17 cellular contexts compared by ENCODE assay signal in genomic region chr5:35668794-35669193, GRCh38.
"Had no signal": no experiment of that assay in that cellular context is flagged by ENCODE, and none has a peak within 500 bp of the region (broad histone marks: within the 10 kb centered on the region; RNA-seq: fewer than 3 reads in every experiment).

No MANE protein-coding gene starts in this region.

- H3K27me3 ChIP-seq: adrenal gland, gastroesophageal sphincter, tibial artery, uterus had no signal

- H3K9me3 ChIP-seq: adrenal gland, gastroesophageal sphincter, left ventricle myocardium inferior, tibial artery, uterus had no signal

- H3K27ac Mint-ChIP-seq: activated CD8-positive, alpha-beta T cell treated with anti-CD3 and anti-CD28 coated beads, Interleukin-2, amount 10 ng/mL, durations not matched to agents 7 days and 5 days; memory B cell; nephron; T-helper 2 cell treated with Interferon-gamma antibody and Interleukin-4, amounts not matched to agents 5 μg/mL and 100 μg/mL, for 36 hours had no signal

- H3K27ac ChIP-seq: adrenal gland, epithelial cell of prostate, gastroesophageal sphincter, left ventricle myocardium inferior, tibial artery, uterus, VCaP had no signal

- H3K4me3 Mint-ChIP-seq: activated CD8-positive, alpha-beta T cell treated with anti-CD3 and anti-CD28 coated beads, Interleukin-2, amount 10 ng/mL, durations not matched to agents 7 days and 5 days; memory B cell; nephron; T-helper 2 cell treated with Interferon-gamma antibody and Interleukin-4, amounts not matched to agents 5 μg/mL and 100 μg/mL, for 36 hours had no signal

- H3K36me3 Mint-ChIP-seq: memory B cell had no signal

- H3K9me3 Mint-ChIP-seq: memory B cell, nephron had no signal

- H3K4me3 ChIP-seq: adrenal gland, gastroesophageal sphincter, left ventricle myocardium inferior, tibial artery, uterus had no signal

- DNase-seq: activated CD4-positive, alpha-beta T cell treated with anti-CD3 and anti-CD28 coated beads for 4 hours; activated CD8-positive, alpha-beta T cell treated with anti-CD3 and anti-CD28 coated beads, Interleukin-2, amount 10 ng/mL, durations not matched to agents 7 days and 5 days; activated effector memory CD4-positive, alpha-beta T cell treated with anti-CD3 and anti-CD28 coated beads, Interleukin-2, amount 50 U/mL, for 16 hours; adrenal gland; central memory CD4-positive, alpha-beta T cell; cortex of kidney; effector memory CD4-positive, alpha-beta T cell; left ventricle myocardium inferior; stimulated activated CD4-positive, alpha-beta T cell treated with anti-CD3 and anti-CD28 coated beads, Interleukin-12 subunit alpha, Interleukin-12 subunit beta, amount 100 ng/mL, for 4 hours; tibial artery; uterus had no signal

- H3K4me1 Mint-ChIP-seq: memory B cell had no signal

- H3K36me3 ChIP-seq: adrenal gland, gastroesophageal sphincter, left ventricle myocardium inferior, tibial artery, uterus had no signal

- ATAC-seq: activated CD8-positive, alpha-beta T cell treated with anti-CD3 and anti-CD28 coated beads, Interleukin-2, amount 10 ng/mL, durations not matched to agents 7 days and 5 days; gastroesophageal sphincter had no signal
